ENCODE assay signal across 8 cellular contexts in the genomic region with DNA sequence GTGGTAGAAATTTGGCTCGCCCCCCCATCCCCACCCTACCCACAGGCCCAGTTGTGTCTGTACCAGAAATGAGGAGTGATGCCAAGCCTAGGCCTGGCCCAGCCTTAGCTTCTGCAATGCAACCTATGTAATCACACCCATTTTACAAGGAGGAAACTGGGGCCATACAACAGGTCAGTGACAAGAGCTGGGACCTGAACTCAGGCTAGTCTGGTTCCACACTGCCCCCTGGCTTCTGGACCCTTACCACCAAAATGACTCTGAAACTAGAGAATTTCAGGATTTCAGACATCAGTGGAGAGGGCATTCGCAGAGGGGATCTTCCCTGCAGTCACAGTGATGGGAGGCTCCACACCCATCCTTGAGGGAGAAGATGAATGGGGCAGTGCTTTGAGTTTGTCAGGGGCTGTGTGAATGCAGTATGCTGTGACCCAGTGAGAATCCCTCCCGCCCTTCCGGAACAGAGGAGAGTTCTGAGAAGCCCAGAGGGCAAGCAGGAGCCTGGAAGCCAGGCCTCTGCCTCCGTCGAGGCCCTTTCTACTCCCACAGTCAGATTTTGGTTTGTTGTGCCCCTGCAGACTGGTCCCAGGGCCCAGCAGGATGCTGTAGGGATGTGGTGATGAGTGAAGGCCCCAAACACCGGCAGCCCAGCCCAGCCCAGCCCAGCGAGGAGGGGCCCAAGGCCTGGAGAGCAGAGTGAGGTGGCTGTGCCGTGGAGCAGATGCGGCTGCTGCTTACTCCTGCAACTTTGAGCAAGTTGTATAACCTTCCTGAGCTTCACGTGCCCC. TPM values are rescaled to one million over a fixed set of nuclear protein-coding genes. Genes with fewer than 3 reads are reported as not detected.
DNase-seq lines count a peak whose midpoint lies in the region; ATAC-seq and TF ChIP-seq lines count a peak whose summit lies in the region.

No MANE protein-coding gene starts in this region.

- ATAC-seq in RWPE2 (ENCODE audit: low read depth) (no peak; the same call in 2 of the 3 replicates), sciatic nerve (peak; percentile 58), GM21576 (IDR thresholded peaks at IDR 0.05; ENCODE audit: unreplicated experiment) (no peak), HG03342 (IDR thresholded peaks at IDR 0.05; ENCODE audit: unreplicated experiment) (no peak)

- H3K4me3 ChIP-seq in RWPE2 (ENCODE audit: severe bottlenecking) (no peak overlapping the region), fibroblast of villous mesenchyme (ENCODE audit: low read depth, low read length) (no peak overlapping the region)

- DNase-seq in NCI-H1694 treated with DMSO at 0.1 percent for 48 hours (lab: John Stamatoyannopoulos, UW) (peak; percentile 3), NCI-H1694 (lab: John Stamatoyannopoulos, UW) (no peak), RWPE2 (ENCODE audit: low spot score) (no peak), fibroblast of villous mesenchyme (ENCODE audit: low read depth) (no peak), sciatic nerve (ENCODE audit: low spot score) (no peak), amniotic stem cell (lab: John Stamatoyannopoulos, UW) (no peak)

- peak overlapping the region; percentile 73 for H3K27ac ChIP-seq in RWPE2 (ENCODE audit: poor library complexity, severe bottlenecking)

- intact Hi-C loops in sciatic nerve (cut with DNase I), result no loop called here

- H3K36me3 ChIP-seq in RWPE2 (ENCODE audit: low read depth), result peaks cover 49% of the 10 kb centered on the region

- H3K4me1 ChIP-seq in RWPE2 (ENCODE audit: insufficient read depth, poor library complexity, severe bottlenecking), result peaks cover 25% of the 10 kb centered on the region

- peak; percentile 16 for TF ChIP-seq CTCF in RWPE2 (IDR thresholded peaks at IDR 0.05; ENCODE audit: poor library complexity, severe bottlenecking)
- TF ChIP-seq CTCF in fibroblast of villous mesenchyme (IDR thresholded peaks at IDR 0.05; ENCODE audit: insufficient read depth, low read depth, low read length), result peak; percentile 34

- no peaks in the 10 kb centered on the region for H3K27me3 ChIP-seq in RWPE2 (ENCODE audit: insufficient read depth, poor library complexity, severe bottlenecking)

- no peaks in the 10 kb centered on the region for H3K9me3 ChIP-seq in RWPE2 (ENCODE audit: severe bottlenecking)

RNA-seq across cellular contexts. Expression of a gene that starts 48.1 kb away (rescaled TPM):
- 184 and 195 TPM in 2 replicates for total RNA-seq in fibroblast of villous mesenchyme
- total RNA-seq in sciatic nerve, result 709 TPM
